Comparison of ENCODE assay signal across 29 cellular contexts in the genomic region with DNA sequence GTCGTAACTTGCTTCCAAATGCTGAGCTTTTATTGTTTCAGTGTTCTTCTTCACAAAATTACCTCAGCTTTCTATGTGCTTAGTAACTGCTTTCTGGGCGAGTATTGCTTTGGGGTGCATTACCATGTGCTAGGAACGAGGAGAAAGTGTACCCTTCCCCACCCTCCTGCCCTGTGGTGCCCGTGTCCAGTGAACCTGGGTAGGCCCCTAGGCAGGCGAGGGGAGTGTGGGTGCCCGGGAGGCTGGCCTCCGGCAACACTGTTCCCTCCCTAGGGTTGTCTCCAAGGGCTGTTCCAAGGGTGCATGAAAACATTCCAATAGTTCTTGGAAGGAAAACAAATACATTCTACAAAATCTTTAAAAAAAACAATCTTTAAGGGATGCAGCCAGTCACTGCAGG.
"Had no signal": no experiment of that assay in that cellular context is flagged by ENCODE, and none has a peak within 500 bp of the region (broad histone marks: within the 10 kb centered on the region; RNA-seq: fewer than 3 reads in every experiment).

No MANE protein-coding gene starts in this region.

- H3K9me3 Mint-ChIP-seq: activated B cell treated with CpG ODN at 0.5 μM for 24 hours; activated T-cell treated with anti-CD3 and anti-CD28 coated beads, Interleukin-2, amount 50 U/mL, for 4 hours; activated T-helper 17 cell treated with anti-CD3 and anti-CD28 coated beads, Interleukin-2, amount 50 U/mL, for 72 hours; effector memory CD8-positive, alpha-beta T cell; T-helper 2 cell treated with Interferon-gamma antibody and Interleukin-4, amounts not matched to agents 5 μg/mL and 100 μg/mL, for 36 hours had no signal

- H3K36me3 Mint-ChIP-seq: activated naive CD8-positive, alpha-beta T cell had no signal

- DNase-seq: activated B cell treated with CpG ODN at 0.5 μM for 24 hours; activated CD4-positive, alpha-beta T cell treated with anti-CD3 and anti-CD28 coated beads for 48 hours; activated CD4-positive, alpha-beta T cell treated with anti-CD3 and anti-CD28 coated beads, Interleukin-2, amount 50 U/mL, for 1 hour; activated CD4-positive, alpha-beta T cell treated with anti-CD3 and anti-CD28 coated beads, Interleukin-2, amount 50 U/mL, for 48 hours; activated CD8-positive, alpha-beta T cell treated with anti-CD3 and anti-CD28 coated beads, Interleukin-2, amount 10 ng/mL, durations not matched to agents 7 days and 5 days; activated effector memory CD4-positive, alpha-beta T cell treated with Interleukin-2 at 50 U/mL for 16 hours; activated gamma-delta T cell treated with Interleukin-2 at 50 U/mL for 16 hours; activated naive CD4-positive, alpha-beta T cell treated with anti-CD3 and anti-CD28 coated beads, Interleukin-2, amount 50 U/mL, for 16 hours; activated naive CD4-positive, alpha-beta T cell treated with Interleukin-2 at 50 U/mL for 16 hours; activated T-cell treated with anti-CD3 and anti-CD28 coated beads, Interleukin-2, amount 50 U/mL, for 4 hours; amniotic stem cell; anterior cingulate cortex; brain microvascular endothelial cell; cortex of kidney; dermis blood vessel endothelial cell; effector CD4-positive, alpha-beta T cell; effector memory CD8-positive, alpha-beta T cell; erythroblast; esophagus squamous epithelium; foreskin melanocyte; heart right ventricle; T-helper 1 cell; T-helper 17 cell; T1000; WERI-Rb-1 had no signal

- H3K4me1 Mint-ChIP-seq: activated B cell treated with CpG ODN at 0.5 μM for 24 hours; activated T-helper 17 cell treated with anti-CD3 and anti-CD28 coated beads, Interleukin-2, amount 50 U/mL, for 72 hours; central memory CD8-positive, alpha-beta T cell; T-helper 17 cell had no signal

- H3K27ac Mint-ChIP-seq: activated B cell treated with CpG ODN at 0.5 μM for 24 hours; activated CD8-positive, alpha-beta T cell treated with anti-CD3 and anti-CD28 coated beads, Interleukin-2, amount 10 ng/mL, durations not matched to agents 7 days and 5 days; activated naive CD8-positive, alpha-beta T cell; activated T-helper 17 cell treated with anti-CD3 and anti-CD28 coated beads, Interleukin-2, amount 50 U/mL, for 72 hours; effector memory CD8-positive, alpha-beta T cell; T-helper 17 cell; T-helper 2 cell treated with Interferon-gamma antibody and Interleukin-4, amounts not matched to agents 5 μg/mL and 100 μg/mL, for 36 hours had no signal

- H3K4me3 Mint-ChIP-seq: activated B cell treated with CpG ODN at 0.5 μM for 24 hours; activated CD8-positive, alpha-beta T cell treated with anti-CD3 and anti-CD28 coated beads, Interleukin-2, amount 10 ng/mL, durations not matched to agents 7 days and 5 days; activated naive CD8-positive, alpha-beta T cell; activated T-cell treated with anti-CD3 and anti-CD28 coated beads, Interleukin-2, amount 50 U/mL, for 4 hours; activated T-helper 17 cell treated with anti-CD3 and anti-CD28 coated beads, Interleukin-2, amount 50 U/mL, for 72 hours; central memory CD8-positive, alpha-beta T cell; effector memory CD8-positive, alpha-beta T cell; T-helper 17 cell; T-helper 2 cell treated with Interferon-gamma antibody and Interleukin-4, amounts not matched to agents 5 μg/mL and 100 μg/mL, for 36 hours had no signal
